Comparison of ENCODE assay signal across 24 cellular contexts in the genomic region with DNA sequence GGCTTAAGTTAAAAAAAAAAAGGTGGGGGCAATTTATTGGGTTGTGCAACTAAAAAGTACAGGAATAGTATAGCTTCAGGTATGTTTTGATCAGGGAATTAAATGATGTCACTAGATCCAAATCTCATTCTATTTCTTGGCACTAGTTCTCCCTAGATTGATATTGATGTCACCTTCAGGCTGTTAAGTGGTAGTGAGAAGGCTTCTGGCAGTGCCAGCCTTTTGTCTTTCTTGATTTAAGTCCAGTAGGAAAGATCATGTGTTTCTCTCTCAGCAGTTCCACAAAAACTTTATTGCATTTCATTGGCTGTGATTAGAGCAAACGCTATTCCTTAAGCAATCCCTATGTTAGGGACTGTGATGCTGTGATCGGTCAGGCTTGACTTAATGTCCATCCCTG.
DNase-seq lines count a peak whose midpoint lies in the region; ATAC-seq and TF ChIP-seq lines count a peak whose summit lies in the region.
"Had no signal": no experiment of that assay in that cellular context is flagged by ENCODE, and none has a peak within 500 bp of the region (broad histone marks: within the 10 kb centered on the region; RNA-seq: fewer than 3 reads in every experiment).

No MANE protein-coding gene starts in this region.

- H3K27me3 ChIP-seq in SK-N-SH (ENCODE audit: insufficient read depth): no peaks in the 10 kb centered on the region
- H3K27me3 ChIP-seq: BE2C; BLaER1 treated with 17β-estradiol and CSF1 and Interleukin-3, amounts not matched to agents 10 nM and 100 nM had no signal

- H4K20me1 ChIP-seq in SK-N-SH (ENCODE audit: insufficient read depth): no peaks in the 10 kb centered on the region
- H4K20me1 ChIP-seq: BLaER1 treated with 17β-estradiol and CSF1 and Interleukin-3, amounts not matched to agents 10 nM and 100 nM had no signal

- peaks cover 9% of the 10 kb centered on the region for H3K36me3 Mint-ChIP-seq in mesothelial cell of epicardium
- peaks cover 8 to 10% of the 10 kb centered on the region in 2 donors for H3K36me3 Mint-ChIP-seq in activated T-cell treated with anti-CD3 and anti-CD28 coated beads, Interleukin-2, amount 50 U/mL, for 72 hours (ENCODE audit: insufficient read depth in 2 of 2)

- H3K4me3 ChIP-seq in SK-N-SH (ENCODE audit: low read depth in 2 of 2, low read length in 1 of 2): no peak overlapping the region
- H3K4me3 ChIP-seq: A549; BLaER1 treated with 17β-estradiol and CSF1 and Interleukin-3, amounts not matched to agents 10 nM and 100 nM; GM12878; GM23338 had no signal

- H3K9ac ChIP-seq in SK-N-SH: no peak overlapping the region
- H3K9ac ChIP-seq: BLaER1 treated with 17β-estradiol and CSF1 and Interleukin-3, amounts not matched to agents 10 nM and 100 nM had no signal

- TF ChIP-seq CTCF in SK-N-SH (IDR thresholded peaks at IDR 0.05): no peak
- TF ChIP-seq CTCF in mesothelial cell of epicardium (IDR thresholded peaks at IDR 0.05; ENCODE audit: unreplicated experiment): no peak

- no peak overlapping the region for H3K4me2 ChIP-seq in SK-N-SH
- H3K4me2 ChIP-seq: A549; BLaER1 treated with 17β-estradiol and CSF1 and Interleukin-3, amounts not matched to agents 10 nM and 100 nM; GM23338 had no signal

- peak overlapping the region; percentile 28 for H3K27ac Mint-ChIP-seq in mesothelial cell of epicardium
- H3K27ac Mint-ChIP-seq in activated T-cell treated with anti-CD3 and anti-CD28 coated beads, Interleukin-2, amount 50 U/mL, for 72 hours: no peak overlapping the region
- H3K27ac Mint-ChIP-seq: CD14-positive monocyte; CD4-positive, alpha-beta T cell; CD8-positive, alpha-beta memory T cell; GM23338; H9 had no signal

- DNase-seq in SK-N-SH: no peak
- DNase-seq in Right ventricle myocardium superior: no peak
- DNase-seq in left cardiac atrium: no peak
- no peak for DNase-seq in mesothelial cell of epicardium (ENCODE audit: low spot score in 2 of 2, unreplicated experiment in 2 of 2)
- DNase-seq in GM19238 (ENCODE audit: insufficient read length, low spot score): no peak
- DNase-seq in activated T-cell treated with anti-CD3 and anti-CD28 coated beads, Interleukin-2, amount 50 U/mL, for 72 hours: no peak
- DNase-seq: 8988T; ACHN; AML-193; BE2C; CD4-positive, alpha-beta T cell; CD8-positive, alpha-beta memory T cell; DMS 273 treated with DMSO at 0.1 percent for 48 hours; DMS79; EL; GDM1; H9 had no signal

- H3F3A ChIP-seq in SK-N-SH (replicated peaks; ENCODE audit: insufficient read depth): no peaks in the 10 kb centered on the region

- H3K4me1 ChIP-seq in SK-N-SH (ENCODE audit: control insufficient read depth in 1 of 2, insufficient read depth in 2 of 2, low read depth in 1 of 2, low read length in 1 of 2): no peaks in the 10 kb centered on the region
- H3K4me1 ChIP-seq: BE2C had no signal

- no peaks in the 10 kb centered on the region for H3K9me3 ChIP-seq in SK-N-SH
- H3K9me3 ChIP-seq: BE2C had no signal

- no peaks in the 10 kb centered on the region for H3K9me2 ChIP-seq in SK-N-SH

- CTCF ChIA-PET in SK-N-SH (lab: Yijun Ruan, JAX): interaction anchor here (1.6 to 1.7 kb wide), 2 partner anchors 11 to 865 kb away, joined by 3 to 6 read pairs; no protein-coding TSS in a partner anchor

- peaks cover 9% of the 10 kb centered on the region for H3K9me3 Mint-ChIP-seq in mesothelial cell of epicardium
- H3K9me3 Mint-ChIP-seq in activated T-cell treated with anti-CD3 and anti-CD28 coated beads, Interleukin-2, amount 50 U/mL, for 72 hours: peaks cover 3 to 10% of the 10 kb centered on the region in 2 donors

- no peak for TF ChIP-seq EP300 in SK-N-SH (IDR thresholded peaks at IDR 0.05; ENCODE audit: borderline replicate concordance in 1 of 2, low read depth in 1 of 2, low read length in 1 of 2)

- no peak for ATAC-seq in SK-N-SH treated with all-trans-retinoic acid at 6 μM for 48 hours
- ATAC-seq in Right ventricle myocardium superior (ENCODE audit: poor library complexity): peak; percentile 45
- ATAC-seq in left cardiac atrium: no peak
- ATAC-seq in activated T-cell treated with anti-CD3 and anti-CD28 coated beads, Interleukin-2, amount 50 U/mL, for 72 hours (replicated peaks in 1 of 2): no peak
- ATAC-seq: A549, GM12878, GM23338, HCT116 had no signal

- POLR2A ChIA-PET in SK-N-SH (lab: Yijun Ruan, JAX): interaction anchor here (0.6 kb wide), 1 partner anchor 351 kb away, joined by 3 read pairs; no protein-coding TSS in a partner anchor

- H2AFZ ChIP-seq in SK-N-SH (ENCODE audit: low read depth): no peak overlapping the region
- H2AFZ ChIP-seq: GM23338 had no signal

- TF ChIP-seq RAD21 in SK-N-SH (IDR thresholded peaks at IDR 0.05; ENCODE audit: low read length): no peak

- peaks cover 46% of the 10 kb centered on the region for H3K4me1 Mint-ChIP-seq in mesothelial cell of epicardium
- peaks cover 24% of the 10 kb centered on the region for H3K4me1 Mint-ChIP-seq in activated T-cell treated with anti-CD3 and anti-CD28 coated beads, Interleukin-2, amount 50 U/mL, for 72 hours (ENCODE audit: low read depth)

- no peak overlapping the region for H3K27ac ChIP-seq in SK-N-SH (ENCODE audit: low read depth in 2 of 2, low read length in 1 of 2)
- H3K27ac ChIP-seq: BLaER1 treated with 17β-estradiol and CSF1 and Interleukin-3, amounts not matched to agents 10 nM and 100 nM had no signal

- no peak overlapping the region for H3K4me3 Mint-ChIP-seq in mesothelial cell of epicardium
- H3K4me3 Mint-ChIP-seq in activated T-cell treated with anti-CD3 and anti-CD28 coated beads, Interleukin-2, amount 50 U/mL, for 72 hours: no peak overlapping the region
- H3K4me3 Mint-ChIP-seq: CD14-positive monocyte; CD4-positive, alpha-beta T cell; CD8-positive, alpha-beta memory T cell; GM23338; H9 had no signal

- no peaks in the 10 kb centered on the region for H3K27me3 Mint-ChIP-seq in mesothelial cell of epicardium (ENCODE audit: low read depth)
- peaks cover 7% of the 10 kb centered on the region for H3K27me3 Mint-ChIP-seq in activated T-cell treated with anti-CD3 and anti-CD28 coated beads, Interleukin-2, amount 50 U/mL, for 72 hours (ENCODE audit: low read depth)
- H3K27me3 Mint-ChIP-seq: CD4-positive, alpha-beta T cell had no signal

- no peaks in the 10 kb centered on the region for H3K36me3 ChIP-seq in SK-N-SH (replicated peaks in 1 of 2; ENCODE audit: control insufficient read depth in 1 of 2, insufficient read depth in 2 of 2, low read length in 1 of 2)
- H3K36me3 ChIP-seq: BE2C; BLaER1 treated with 17β-estradiol and CSF1 and Interleukin-3, amounts not matched to agents 10 nM and 100 nM had no signal

- WGBS in SK-N-SH (ENCODE audit: low lambda C conversion rate): 65% methylated on average over 2 of the region's 2 CpGs

- intact Hi-C loops in Right ventricle myocardium superior (cut with DNase I) (no loop called here), left cardiac atrium (cut with DNase I) (no loop called here)

- no peaks in the 10 kb centered on the region for H3K79me2 ChIP-seq in SK-N-SH (ENCODE audit: insufficient read depth)

TF ChIP-seq in SK-N-SH treated with all-trans-retinoic acid at 6 μM for 48 hours, 23 proteins besides CTCF, POLR2A, EP300 and RAD21:
- no peak for TF ChIP-seq ZC3H10 (CRISPR knock-in tag; IDR thresholded peaks at IDR 0.05)
- TF ChIP-seq ISL1 (CRISPR knock-in tag; IDR thresholded peaks at IDR 0.05): peak; percentile 89

TF ChIP-seq in SK-N-SH, 30 proteins besides CTCF, POLR2A, EP300 and RAD21:
- TF ChIP-seq POLR2AphosphoS5 (IDR thresholded peaks at IDR 0.05; ENCODE audit: low read depth, low read length): no peak
- TF ChIP-seq FOXM1 (IDR thresholded peaks at IDR 0.05; ENCODE audit: low read depth): no peak
- no peak for TF ChIP-seq FOSL2 (IDR thresholded peaks at IDR 0.05; ENCODE audit: borderline replicate concordance, low read depth)
- TF ChIP-seq, protein P1, sequence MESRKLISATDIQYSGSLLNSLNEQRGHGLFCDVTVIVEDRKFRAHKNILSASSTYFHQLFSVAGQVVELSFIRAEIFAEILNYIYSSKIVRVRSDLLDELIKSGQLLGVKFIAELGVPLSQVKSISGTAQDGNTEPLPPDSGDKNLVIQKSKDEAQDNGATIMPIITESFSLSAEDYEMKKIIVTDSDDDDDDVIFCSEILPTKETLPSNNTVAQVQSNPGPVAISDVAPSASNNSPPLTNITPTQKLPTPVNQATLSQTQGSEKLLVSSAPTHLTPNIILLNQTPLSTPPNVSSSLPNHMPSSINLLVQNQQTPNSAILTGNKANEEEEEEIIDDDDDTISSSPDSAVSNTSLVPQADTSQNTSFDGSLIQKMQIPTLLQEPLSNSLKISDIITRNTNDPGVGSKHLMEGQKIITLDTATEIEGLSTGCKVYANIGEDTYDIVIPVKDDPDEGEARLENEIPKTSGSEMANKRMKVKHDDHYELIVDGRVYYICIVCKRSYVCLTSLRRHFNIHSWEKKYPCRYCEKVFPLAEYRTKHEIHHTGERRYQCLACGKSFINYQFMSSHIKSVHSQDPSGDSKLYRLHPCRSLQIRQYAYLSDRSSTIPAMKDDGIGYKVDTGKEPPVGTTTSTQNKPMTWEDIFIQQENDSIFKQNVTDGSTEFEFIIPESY (IDR thresholded peaks at IDR 0.05; ENCODE audit: borderline replicate concordance, low read depth): no peak
- TF ChIP-seq, protein P2, sequence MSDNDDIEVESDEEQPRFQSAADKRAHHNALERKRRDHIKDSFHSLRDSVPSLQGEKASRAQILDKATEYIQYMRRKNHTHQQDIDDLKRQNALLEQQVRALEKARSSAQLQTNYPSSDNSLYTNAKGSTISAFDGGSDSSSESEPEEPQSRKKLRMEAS (IDR thresholded peaks at IDR 0.05; ENCODE audit: low read depth): no peak
